Comparison of ENCODE assay signal across 30 cellular contexts in genomic region chr3:161166051-161166450, GRCh38. TPM values are rescaled to one million over a fixed set of nuclear protein-coding genes. Genes with fewer than 3 reads are reported as not detected.
DNase-seq lines count a peak whose midpoint lies in the region; ATAC-seq, FAIRE-seq and TF ChIP-seq lines count a peak whose summit lies in the region.
"Had no signal": no experiment of that assay in that cellular context is flagged by ENCODE, and none has a peak within 500 bp of the region (broad histone marks: within the 10 kb centered on the region; RNA-seq: fewer than 3 reads in every experiment).

No MANE protein-coding gene starts in this region.

- H3K4me2 ChIP-seq in HepG2 (ENCODE audit: low read depth, low read length) = no peak overlapping the region
- H3K4me2 ChIP-seq in neuronal stem cell (ENCODE audit: insufficient read depth, low read length, poor library complexity, severe bottlenecking) = no peak overlapping the region
- H3K4me2 ChIP-seq: A549; BLaER1; BLaER1 treated with 17β-estradiol and CSF1 and Interleukin-3, amounts not matched to agents 10 nM and 100 nM had no signal

- H3K27me3 ChIP-seq in HepG2 (ENCODE audit: control insufficient read depth in 1 of 2, insufficient read depth in 2 of 2, low read length in 2 of 2) (no peaks in the 10 kb centered on the region; a peak in 1 of 5 replicates), right lobe of liver (no peaks in the 10 kb centered on the region), neuronal stem cell (ENCODE audit: control insufficient read depth in 3 of 3, insufficient read depth in 3 of 3, low read depth in 1 of 3, low read length in 3 of 3) (no peaks in the 10 kb centered on the region)
- H3K27me3 ChIP-seq: BE2C; BLaER1; BLaER1 treated with 17β-estradiol and CSF1 and Interleukin-3, amounts not matched to agents 10 nM and 100 nM had no signal

- POLR2A ChIA-PET in HepG2 (lab: Yijun Ruan, JAX) = no interaction called here

- H3K4me1 ChIP-seq in HepG2 (ENCODE audit: insufficient read depth, low read length) (no peaks in the 10 kb centered on the region), right lobe of liver (no peaks in the 10 kb centered on the region), neuronal stem cell (ENCODE audit: control insufficient read depth in 2 of 2, insufficient read depth in 1 of 2, low read depth in 1 of 2, low read length in 2 of 2) (no peaks in the 10 kb centered on the region)
- H3K4me1 ChIP-seq: A549, BE2C, Caco-2 had no signal

- CTCF ChIA-PET in HepG2 (lab: Yijun Ruan, JAX; ENCODE audit: low intra/inter-chr PET ratio, low total read pairs) = no interaction called here

- no peaks in the 10 kb centered on the region for H3K79me1 ChIP-seq in neuronal stem cell (ENCODE audit: low read depth, low read length)

- H4K91ac ChIP-seq in neuronal stem cell (ENCODE audit: low read depth, low read length, poor library complexity) = no peak overlapping the region

- H2BK15ac ChIP-seq in neuronal stem cell (ENCODE audit: low read length) = no peak overlapping the region

- no peak overlapping the region for H2BK5ac ChIP-seq in neuronal stem cell (ENCODE audit: low read length)

- no peak overlapping the region for H3K4ac ChIP-seq in neuronal stem cell (ENCODE audit: low read length)

- DNase-seq in HepG2 (ENCODE audit: low spot score) (no peak), right lobe of liver (no peak), neuronal stem cell (ENCODE audit: low spot score) (no peak), ureter (ENCODE audit: low spot score) (no peak)
- DNase-seq: 8988T; ACHN; AML-193; BE2C; C1 segment of cervical spinal cord; Caco-2; Calu3; CD4-positive, alpha-beta memory T cell; CD4-positive, alpha-beta T cell; CD4-positive, CD25-positive, alpha-beta regulatory T cell; CD8-positive, alpha-beta memory T cell; CD8-positive, alpha-beta T cell; COR-L47; DMS 273 treated with DMSO at 0.1 percent for 48 hours; DMS153; DMS53; DMS79; DMS79 treated with DMSO at 0.1 percent for 48 hours; DND-41; EL had no signal

- WGBS in HepG2 (ENCODE audit: low lambda C conversion rate) = 62% methylated on average over 3 of the region's 4 CpGs
- WGBS in right lobe of liver (ENCODE audit: insufficient coverage, low coverage, low lambda C conversion rate, missing lambda C conversion rate) = 100% methylated on average over 4 of the region's 4 CpGs
- no CpG with 5 or more reads among the region's 4 CpGs for WGBS in neuronal stem cell (ENCODE audit: extremely low coverage in 2 of 2, insufficient read length in 2 of 2, insufficient replicate concordance in 1 of 2), 2 donors

- no TSS peak for BruUV-seq in HepG2 (replicated peaks; lab: Mats Ljungman, UMichigan)

- no peaks in the 10 kb centered on the region for H3K79me2 ChIP-seq in HepG2 (ENCODE audit: insufficient read depth, low read length)

- H3K4me3 ChIP-seq in HepG2 (replicated peaks in 1 of 3; ENCODE audit: insufficient read depth in 1 of 3, low read depth in 2 of 3, low read length in 3 of 3) (no peak overlapping the region), right lobe of liver (no peak overlapping the region), neuronal stem cell (ENCODE audit: low read length in 2 of 2) (no peak overlapping the region)
- H3K4me3 ChIP-seq: A549; BLaER1; BLaER1 treated with 17β-estradiol and CSF1 and Interleukin-3, amounts not matched to agents 10 nM and 100 nM had no signal

- no peak overlapping the region for H3K14ac ChIP-seq in neuronal stem cell (ENCODE audit: low read length)

- H3K18ac ChIP-seq in neuronal stem cell (ENCODE audit: low read length) = peak overlapping the region; percentile 63

- TF ChIP-seq RAD21 in HepG2 (CRISPR knock-in tag; IDR thresholded peaks at IDR 0.05) = no peak

- peaks cover 13% of the 10 kb centered on the region; the same call in 1 of the 2 replicates for H3K9me3 ChIP-seq in HepG2 (ENCODE audit: low read length)
- H3K9me3 ChIP-seq in right lobe of liver = no peaks in the 10 kb centered on the region
- peaks cover 0 to 4% of the 10 kb centered on the region in 2 donors for H3K9me3 ChIP-seq in neuronal stem cell (replicated peaks in 1 of 2; ENCODE audit: control insufficient read depth in 2 of 2, insufficient read depth in 1 of 2, low read depth in 1 of 2, low read length in 2 of 2)
- H3K9me3 ChIP-seq: BE2C, Caco-2 had no signal

- H4K8ac ChIP-seq in neuronal stem cell (ENCODE audit: low read depth, low read length) = peak overlapping the region; percentile 58

- no peak overlapping the region for H2AFZ ChIP-seq in HepG2 (ENCODE audit: low read length)
- H2AFZ ChIP-seq in neuronal stem cell (ENCODE audit: low read length) = no peak overlapping the region

- H3K36me3 ChIP-seq in HepG2 (replicated peaks in 1 of 2; ENCODE audit: control insufficient read depth in 1 of 2, insufficient read depth in 2 of 2, low read length in 2 of 2) (no peaks in the 10 kb centered on the region), right lobe of liver (no peaks in the 10 kb centered on the region), neuronal stem cell (replicated peaks in 1 of 2; ENCODE audit: control insufficient read depth in 2 of 2, insufficient read depth in 2 of 2, low read length in 2 of 2) (no peaks in the 10 kb centered on the region)
- H3K36me3 ChIP-seq: BE2C, BLaER1 had no signal

- H3K27ac ChIP-seq in HepG2 (ENCODE audit: extremely low read length, insufficient read depth, low read length) = no peak overlapping the region
- no peak overlapping the region for H3K27ac ChIP-seq in right lobe of liver
- no peak overlapping the region for H3K27ac ChIP-seq in neuronal stem cell (replicated peaks; ENCODE audit: low read length)
- H3K27ac ChIP-seq: 22Rv1; A549; BLaER1; BLaER1 treated with 17β-estradiol and CSF1 and Interleukin-3, amounts not matched to agents 10 nM and 100 nM; C4-2B had no signal

- H3K9ac ChIP-seq in HepG2 (ENCODE audit: insufficient read depth, low read depth, low read length) = no peak overlapping the region
- no peak overlapping the region for H3K9ac ChIP-seq in neuronal stem cell (ENCODE audit: low read depth, low read length, poor library complexity)
- H3K9ac ChIP-seq: BLaER1; BLaER1 treated with 17β-estradiol and CSF1 and Interleukin-3, amounts not matched to agents 10 nM and 100 nM had no signal

- H2BK120ac ChIP-seq in neuronal stem cell (ENCODE audit: low read depth, low read length) = no peak overlapping the region

- in situ Hi-C loops in HepG2 (cut with HindIII; ENCODE audit: extremely low pct_ligation_motif_present, low pct_unique_long_range_greater_than_20kb) = no loop called here

- no peak for TF ChIP-seq EP300 in HepG2 (IDR thresholded peaks at IDR 0.05; ENCODE audit: low read depth in 2 of 2, low read length in 2 of 2)
- no peak for TF ChIP-seq EP300 in HepG2 (CRISPR knock-in tag; IDR thresholded peaks at IDR 0.05; ENCODE audit: borderline replicate concordance)

- H2BK12ac ChIP-seq in neuronal stem cell (ENCODE audit: low read length) = no peak overlapping the region

- TF ChIP-seq CTCF in HepG2 (CRISPR knock-in tag; IDR thresholded peaks at IDR 0.05) (no peak), right lobe of liver (IDR thresholded peaks at IDR 0.05) (no peak)

- intact Hi-C loops in HepG2 (cut with micrococcal nuclease; ENCODE audit: unreplicated experiment) (no loop called here), right lobe of liver (cut with DNase I) (no loop called here)

- peak overlapping the region; percentile 87 for H3K23ac ChIP-seq in neuronal stem cell (ENCODE audit: low read depth, low read length, poor library complexity)

- no peak overlapping the region for H2AK5ac ChIP-seq in neuronal stem cell (ENCODE audit: low read depth, low read length)

- TF ChIP-seq POLR2A in HepG2 (IDR thresholded peaks at IDR 0.05; ENCODE audit: insufficient read depth in 1 of 2, low read depth in 2 of 2, low read length in 2 of 2) = no peak
- no peak for TF ChIP-seq POLR2A in right lobe of liver (IDR thresholded peaks at IDR 0.05)

- H4K20me1 ChIP-seq in HepG2 (ENCODE audit: insufficient read depth, low read length) = no peaks in the 10 kb centered on the region
- H4K20me1 ChIP-seq: BLaER1; BLaER1 treated with 17β-estradiol and CSF1 and Interleukin-3, amounts not matched to agents 10 nM and 100 nM had no signal

- ATAC-seq in HepG2 = no peak
- ATAC-seq in right lobe of liver = no peak
- ATAC-seq: A549; CD8-positive, alpha-beta T cell had no signal

- FAIRE-seq in HepG2 (lab: Jason Lieb, UNC) = no peak
- FAIRE-seq: A549, D721Med had no signal

RNA-seq across cellular contexts. Expression of gene NMD3, which starts 55.1 kb away (rescaled TPM):
- 55.2 and 95.4 TPM in 2 replicates for total RNA-seq in HepG2 (2016; rRNA removed; fragmentation: Illumina TruSeq; extraction: Trizol)
- 8.5 and 10.5 TPM in 2 replicates for total RNA-seq in HepG2 (2016; cell fraction: cytosol; rRNA removed; fragmentation: Illumina TruSeq; extraction: Trizol; ENCODE audit: low read depth)
- 55.7 and 91.2 TPM in 2 replicates for total RNA-seq in HepG2 (2016; cell fraction: insoluble cytoplasmic fraction; rRNA removed; fragmentation: Illumina TruSeq; extraction: Trizol)
- total RNA-seq in HepG2 (2016; cell fraction: membrane; rRNA removed; fragmentation: Illumina TruSeq; extraction: Trizol) = 22.8 and 30.4 TPM in 2 replicates
- total RNA-seq in HepG2 (2016; cell fraction: nucleus; rRNA removed; fragmentation: Illumina TruSeq; extraction: Trizol) = 46.6 and 50.5 TPM in 2 replicates
- 31.3 and 44.2 TPM in 2 replicates for polyA plus RNA-seq in HepG2 (2011; rRNA removed)
- polyA plus RNA-seq in HepG2 (2011; cell fraction: cytosol; rRNA removed) = 17.1 and 21.6 TPM in 2 replicates
- 19.8 and 20.3 TPM in 2 replicates for polyA plus RNA-seq in HepG2 (2011; cell fraction: nucleus; rRNA removed)
- polyA plus RNA-seq in HepG2 (2012) = 46.6 and 51.7 TPM in 2 replicates
- polyA plus RNA-seq in HepG2 (2016; cell fraction: cytosol; fragmentation: Illumina TruSeq; extraction: Trizol; ENCODE audit: low read depth) = 3.5 and 4.3 TPM in 2 replicates
- 73.9 and 86.1 TPM in 2 replicates for polyA plus RNA-seq in HepG2 (2016; cell fraction: insoluble cytoplasmic fraction; fragmentation: Illumina TruSeq; extraction: Trizol; ENCODE audit: low read depth)
- 11.3 and 13.2 TPM in 2 replicates for polyA plus RNA-seq in HepG2 (2016; cell fraction: membrane; fragmentation: Illumina TruSeq; extraction: Trizol; ENCODE audit: low read depth)
- 39.5 and 44.5 TPM in 2 replicates for polyA plus RNA-seq in HepG2 (2016; cell fraction: nucleus; fragmentation: Illumina TruSeq; extraction: Trizol; ENCODE audit: insufficient read depth, low read depth)
- 55.7 and 74.3 TPM in 2 replicates for polyA minus RNA-seq in HepG2 (2011; rRNA and poly(A)+ RNA removed; ENCODE audit: low replicate concordance)
- polyA minus RNA-seq in HepG2 (2011; cell fraction: cytosol; rRNA and poly(A)+ RNA removed) = 50.4 and 51.5 TPM in 2 replicates
- 85.7 and 94.0 TPM in 2 replicates for polyA minus RNA-seq in HepG2 (2011; cell fraction: nucleus; rRNA and poly(A)+ RNA removed)
- total RNA-seq in right lobe of liver = 10 to 100 TPM; 33.3 to 46.7 (median 42.2) TPM
- 24.2 TPM for polyA plus RNA-seq in neuronal stem cell (2013, experiment 1 of 2)
- polyA plus RNA-seq in neuronal stem cell (2013, experiment 2 of 2) = 23.3 TPM
- total RNA-seq in ureter = 67.2 TPM
